In genomic region chr12:82357845-82358199, GRCh38 we compare ENCODE assay signal across 8 cellular contexts. TPM values are rescaled to one million over a fixed set of nuclear protein-coding genes. Genes with fewer than 3 reads are reported as not detected.
A peak's percentile ranks its signal among the peaks of the same experiment; 100 is the strongest.
DNase-seq lines count a peak whose midpoint lies in the region; ATAC-seq and TF ChIP-seq lines count a peak whose summit lies in the region.

No MANE protein-coding gene starts in this region.

- H3K27ac Mint-ChIP-seq in naive B cell, result peak overlapping the region; percentile 99 to 100 (median 100)

- H3K9me3 ChIP-seq in KOPT-K1 (ENCODE audit: insufficient read depth, low read length, poor library complexity, severe bottlenecking), result no peaks in the 10 kb centered on the region

- ATAC-seq in naive B cell (ENCODE audit: low read depth in 2 of 2) (no peak), GM19023 (IDR thresholded peaks at IDR 0.05; ENCODE audit: unreplicated experiment) (no peak), HG02981 (IDR thresholded peaks at IDR 0.05; ENCODE audit: unreplicated experiment) (no peak)

- H3K36me3 Mint-ChIP-seq in naive B cell, result peaks cover 28 to 30% of the 10 kb centered on the region in 2 donors

- H3K27me3 Mint-ChIP-seq in naive B cell, result no peaks in the 10 kb centered on the region

- H3K9me3 Mint-ChIP-seq in naive B cell, result no peaks in the 10 kb centered on the region

- TF ChIP-seq CTCF in AG10803 (conservative IDR thresholded peaks at IDR 0.05; ENCODE audit: low read length), result no peak

- H3K4me1 Mint-ChIP-seq in naive B cell, result peaks cover 29 to 55% (median 40%) of the 10 kb centered on the region in 3 donors

- H3K27ac ChIP-seq in KOPT-K1 (ENCODE audit: low read depth, low read length, poor library complexity, severe bottlenecking), result peak overlapping the region; percentile 98
- H3K27ac ChIP-seq in caudate nucleus (ENCODE audit: low read depth, low read length), result peak overlapping the region; percentile 99

- H3K36me3 ChIP-seq in KOPT-K1 (ENCODE audit: insufficient read depth, low read length), result peaks cover 43% of the 10 kb centered on the region

- peak overlapping the region; percentile 69 for H3K4me3 ChIP-seq in AG10803 (ENCODE audit: low read length)

- DNase-seq in AG10803 (ENCODE audit: low read depth), result peak; percentile 2
- no peak for DNase-seq in caudate nucleus (lab: John Stamatoyannopoulos, UW)
- DNase-seq in naive B cell, result no peak
- DNase-seq in NK-92 treated with Interleukin-12 subunit alpha and Interleukin-12 subunit beta, amount 100 ng/mL, for 24 hours (lab: John Stamatoyannopoulos, UW), result no peak
- no peak for DNase-seq in stimulated activated CD4-positive, alpha-beta T cell treated with anti-CD3 and anti-CD28 coated beads, Interleukin-12 subunit alpha, Interleukin-12 subunit beta, amount 100 ng/mL, for 4 hours

- peak overlapping the region; percentile 94 to 100 (median 98) for H3K4me3 Mint-ChIP-seq in naive B cell

RNA-seq across cellular contexts. Expression of gene CCDC59, which starts 0.4 kb away (rescaled TPM):
- 100 to 1,000 TPM in 4 of 6 donors, 10 to 100 TPM in 2; 80.1 to 133 (median 111) TPM for polyA plus RNA-seq in naive B cell (ENCODE audit: low read depth in 6 of 6)

RNA-seq across cellular contexts. Expression of gene METTL25, which starts 0.5 kb away (rescaled TPM):
- 10 to 100 TPM in 5 of 6 donors, 1 to 10 TPM in 1; 4.4 to 15.6 (median 14.5) TPM for polyA plus RNA-seq in naive B cell (ENCODE audit: low read depth in 6 of 6)
